In the genomic region with DNA sequence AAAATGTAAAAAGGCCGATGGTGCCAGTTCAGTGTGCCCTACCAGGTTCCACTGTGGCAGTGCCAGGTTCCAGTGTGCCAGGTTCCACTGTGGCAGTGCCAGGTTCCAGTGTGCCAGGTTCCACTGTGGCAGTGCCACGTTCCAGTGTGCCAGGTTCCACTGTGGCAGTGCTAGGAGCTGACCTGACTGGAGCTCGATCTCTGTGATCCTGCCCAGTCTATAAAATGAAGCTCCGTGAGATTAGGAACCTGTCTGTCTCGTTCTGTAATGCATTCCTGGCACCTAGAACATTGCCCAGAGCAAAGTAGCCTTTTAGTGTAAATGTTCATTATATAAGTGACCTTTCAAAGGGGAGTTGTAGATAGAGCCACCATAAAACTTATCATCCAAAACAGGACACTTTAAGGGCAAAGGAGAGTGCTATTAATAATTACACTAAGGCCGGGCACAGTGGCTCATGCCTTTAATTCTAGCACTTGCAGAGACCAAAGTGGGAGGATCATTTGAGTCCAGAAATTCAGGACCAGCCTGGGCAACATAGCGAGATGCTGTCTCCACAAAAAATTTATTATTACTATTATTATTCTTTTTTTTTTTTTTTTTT, we compare ENCODE assay signal across 20 cellular contexts. TPM values are rescaled to one million over a fixed set of nuclear protein-coding genes. Genes with fewer than 3 reads are reported as not detected.
DNase-seq lines count a peak whose midpoint lies in the region; ATAC-seq and TF ChIP-seq lines count a peak whose summit lies in the region.
"Had no signal": no experiment of that assay in that cellular context is flagged by ENCODE, and none has a peak within 500 bp of the region (broad histone marks: within the 10 kb centered on the region; RNA-seq: fewer than 3 reads in every experiment).

No MANE protein-coding gene starts in this region.

- peaks cover 8% of the 10 kb centered on the region for H3K4me1 Mint-ChIP-seq in T-helper 17 cell
- no peaks in the 10 kb centered on the region for H3K4me1 Mint-ChIP-seq in activated naive CD4-positive, alpha-beta T cell treated with anti-CD3 and anti-CD28 coated beads for 36 hours (ENCODE audit: low read depth)

- DNase-seq in HT-29 (ENCODE audit: low spot score) (peak; percentile 35), heart left ventricle (no peak), mucosa of descending colon (peak in 1 of 3 donors; percentile 17), T-helper 17 cell (no peak)
- no peak for DNase-seq in activated naive CD4-positive, alpha-beta T cell treated with anti-CD3 and anti-CD28 coated beads for 36 hours
- DNase-seq in activated effector memory CD4-positive, alpha-beta T cell treated with anti-CD3 and anti-CD28 coated beads, Interleukin-2, amount 50 U/mL, for 16 hours = no peak
- DNase-seq: CD4-positive, CD25-positive, alpha-beta regulatory T cell; DMS79; GM23248; HCEC 1CT; KBM-7; NCI-H1048; NCI-H1436 treated with DMSO at 0.1 percent for 48 hours; NCI-H2081; NCI-H510A; NCI-H82 had no signal

- H3K27me3 ChIP-seq in ACC112 (ENCODE audit: insufficient read depth, low read length) = no peaks in the 10 kb centered on the region
- H3K27me3 ChIP-seq in heart left ventricle = no peaks in the 10 kb centered on the region

- ATAC-seq in heart left ventricle (peak; percentile 32 to 85 (median 62)), mucosa of descending colon (peak; percentile 42), T-helper 17 cell (no peak), HG03571 (IDR thresholded peaks at IDR 0.05; ENCODE audit: unreplicated experiment) (no peak)

- H3K27me3 Mint-ChIP-seq in T-helper 17 cell = no peaks in the 10 kb centered on the region
- no peaks in the 10 kb centered on the region for H3K27me3 Mint-ChIP-seq in activated naive CD4-positive, alpha-beta T cell treated with anti-CD3 and anti-CD28 coated beads for 36 hours (ENCODE audit: low read depth)

- H3K9me3 ChIP-seq in heart left ventricle = no peaks in the 10 kb centered on the region
- no peaks in the 10 kb centered on the region for H3K9me3 ChIP-seq in mucosa of descending colon
- H3K9me3 ChIP-seq in T-helper 17 cell (ENCODE audit: control insufficient read depth, low read length, poor library complexity, severe bottlenecking) = no peaks in the 10 kb centered on the region

- H3K4me1 ChIP-seq in ACC112 (ENCODE audit: control insufficient read depth, insufficient read depth, low read length, unreplicated experiment) (no peaks in the 10 kb centered on the region), heart left ventricle (no peaks in the 10 kb centered on the region), mucosa of descending colon (ENCODE audit: low read depth) (no peaks in the 10 kb centered on the region)

- peak overlapping the region; percentile 17 for H2AFZ ChIP-seq in ACC112 (ENCODE audit: low read length, unreplicated experiment)
- H2AFZ ChIP-seq: GM23248 had no signal

- H3K4me3 ChIP-seq in ACC112 (ENCODE audit: low read depth, low read length) (no peak overlapping the region), heart left ventricle (no peak overlapping the region), mucosa of descending colon (no peak overlapping the region)
- H3K4me3 ChIP-seq: GM23248 had no signal

- H3K36me3 ChIP-seq in ACC112 (ENCODE audit: insufficient read depth, low read length) (no peaks in the 10 kb centered on the region), heart left ventricle (no peaks in the 10 kb centered on the region), mucosa of descending colon (ENCODE audit: low read depth) (no peaks in the 10 kb centered on the region)

- H3K27ac ChIP-seq in ACC112 (ENCODE audit: low read depth, low read length) (no peak overlapping the region), heart left ventricle (peak overlapping the region in 3 of 12 donors; percentile 34 to 39 (median 35))
- H3K27ac ChIP-seq: GM23248 had no signal

- TF ChIP-seq CTCF in heart left ventricle (IDR thresholded peaks at IDR 0.05) (no peak), mucosa of descending colon (IDR thresholded peaks at IDR 0.05) (no peak)

- CTCF ChIA-PET in activated naive CD4-positive, alpha-beta T cell treated with anti-CD3 and anti-CD28 coated beads for 36 hours (lab: Charles Lee) = no interaction called here

- H3K9me3 Mint-ChIP-seq in activated naive CD4-positive, alpha-beta T cell treated with anti-CD3 and anti-CD28 coated beads for 36 hours = no peaks in the 10 kb centered on the region

- no peak overlapping the region for H3K27ac Mint-ChIP-seq in T-helper 17 cell
- no peak overlapping the region for H3K27ac Mint-ChIP-seq in activated naive CD4-positive, alpha-beta T cell treated with anti-CD3 and anti-CD28 coated beads for 36 hours
- H3K27ac Mint-ChIP-seq: CD4-positive, CD25-positive, alpha-beta regulatory T cell had no signal

- no peak overlapping the region for H3K4me3 Mint-ChIP-seq in T-helper 17 cell
- no peak overlapping the region for H3K4me3 Mint-ChIP-seq in activated naive CD4-positive, alpha-beta T cell treated with anti-CD3 and anti-CD28 coated beads for 36 hours
- H3K4me3 Mint-ChIP-seq: CD4-positive, CD25-positive, alpha-beta regulatory T cell had no signal

- intact Hi-C loops in heart left ventricle (cut with DNase I) = no loop called here
- intact Hi-C loops in mucosa of descending colon (cut with DNase I, micrococcal nuclease) = no loop called here
- intact Hi-C loops in activated naive CD4-positive, alpha-beta T cell treated with anti-CD3 and anti-CD28 coated beads for 36 hours (cut with micrococcal nuclease) = no loop called here

- H3K36me3 Mint-ChIP-seq in T-helper 17 cell (ENCODE audit: low read depth) = no peaks in the 10 kb centered on the region
- H3K36me3 Mint-ChIP-seq in activated naive CD4-positive, alpha-beta T cell treated with anti-CD3 and anti-CD28 coated beads for 36 hours (ENCODE audit: low read depth) = no peaks in the 10 kb centered on the region
- H3K36me3 Mint-ChIP-seq: CD4-positive, CD25-positive, alpha-beta regulatory T cell had no signal

- H3K79me2 ChIP-seq in ACC112 (ENCODE audit: control insufficient read depth, insufficient read depth, low read length, unreplicated experiment) = no peaks in the 10 kb centered on the region

- TF ChIP-seq POLR2A in heart left ventricle (IDR thresholded peaks at IDR 0.05) = no peak

- WGBS in heart left ventricle, 4 donors = 51 to 67% (median 59%) methylated on average over 7 of the region's 7 CpGs

RNA-seq across cellular contexts. Expression of a gene that starts 36.0 kb away (rescaled TPM):
- total RNA-seq in HT-29 (2014; rRNA removed; shearing (Covaris generic)) = not detected in 2 replicates
- total RNA-seq in heart left ventricle (1 to 10 TPM in 7 of 9 donors, under 1 TPM in 2; 0.56 to 3.4 (median 1.2) TPM), mucosa of descending colon (not detected), T-helper 17 cell (not detected)
- polyA plus RNA-seq in heart left ventricle = under 1 TPM; 0.44 to 0.72 TPM
- total RNA-seq in activated naive CD4-positive, alpha-beta T cell treated with anti-CD3 and anti-CD28 coated beads for 36 hours = not detected
- total RNA-seq: CD4-positive, CD25-positive, alpha-beta regulatory T cell; GM23248; M059J had no signal
- polyA plus RNA-seq: CD4-positive, CD25-positive, alpha-beta regulatory T cell had no signal

RNA-seq across cellular contexts. Expression of a gene that starts 39.1 kb away (rescaled TPM):
- total RNA-seq in HT-29 (2014; rRNA removed; shearing (Covaris generic)) = not detected in 2 replicates
- total RNA-seq in heart left ventricle (1 to 10 TPM in 3 of 9 donors, under 1 TPM in 5, not detected in 1; 0.33 to 3.3 (median 0.61) TPM), mucosa of descending colon (1 to 10 TPM in 1 of 3 donors, not detected in 2; 1.8 TPM), T-helper 17 cell (not detected)
- not detected for polyA plus RNA-seq in heart left ventricle
- not detected for total RNA-seq in activated naive CD4-positive, alpha-beta T cell treated with anti-CD3 and anti-CD28 coated beads for 36 hours
- total RNA-seq: CD4-positive, CD25-positive, alpha-beta regulatory T cell; G401; GM23248; M059J had no signal
- polyA plus RNA-seq: CD4-positive, CD25-positive, alpha-beta regulatory T cell; GM23248 had no signal

Comparison
In these comparisons a context has a peak if more than half of its experiments do, and no peak if none do; other contexts are left out.
1. ATAC-seq: peak in heart left ventricle (4 of 4) and mucosa of descending colon (single experiment); none in T-helper 17 cell (single experiment) and HG03571 (single experiment).